In the genomic region with DNA sequence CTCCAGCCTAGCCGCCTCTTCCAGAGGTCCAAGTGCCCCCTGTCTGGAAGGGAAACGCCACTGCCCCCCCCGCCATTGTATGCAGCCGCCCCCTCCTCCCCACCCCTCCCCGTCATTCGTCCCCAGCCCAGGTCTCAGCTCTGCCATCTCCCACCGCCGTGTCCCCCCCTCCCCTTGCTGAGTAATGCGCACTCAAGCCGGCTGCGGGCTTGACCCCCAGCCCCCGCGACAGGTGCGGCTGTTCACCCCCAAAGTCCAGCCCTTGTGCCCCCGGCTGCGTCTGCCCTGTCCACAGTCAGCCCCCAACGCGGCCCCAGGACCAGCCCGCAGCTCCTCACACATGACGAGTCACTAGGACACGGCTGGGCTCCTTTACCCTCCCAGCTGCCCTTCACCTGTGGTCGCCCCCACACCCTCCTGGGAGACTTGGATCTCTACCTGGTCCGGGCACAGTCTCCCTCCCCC, we compare ENCODE assay signal across 8 cellular contexts. TPM values are rescaled to one million over a fixed set of nuclear protein-coding genes. Genes with fewer than 3 reads are reported as not detected.
DNase-seq lines count a peak whose midpoint lies in the region; ATAC-seq, FAIRE-seq and TF ChIP-seq lines count a peak whose summit lies in the region.

No MANE protein-coding gene starts in this region.

- no peak for FAIRE-seq in bronchial epithelial cell (lab: Jason Lieb, UNC)

- TF ChIP-seq CTCF in bronchial epithelial cell (IDR thresholded peaks at IDR 0.05; ENCODE audit: insufficient read depth, low read length, severe bottlenecking) (no peak), upper lobe of left lung (IDR thresholded peaks at IDR 0.05) (no peak)

- no peaks in the 10 kb centered on the region for H3K9me3 ChIP-seq in upper lobe of left lung

- H3K4me3 ChIP-seq in bronchial epithelial cell (ENCODE audit: low read depth, low read length) (peak overlapping the region; percentile 47), upper lobe of left lung (peak overlapping the region; percentile 49 to 71 (median 62))

- TF ChIP-seq EP300 in upper lobe of left lung (IDR thresholded peaks at IDR 0.05) = no peak

- peak; percentile 9 for DNase-seq in stimulated activated CD4-positive, alpha-beta T cell treated with anti-CD3 and anti-CD28 coated beads, Interleukin-12 subunit alpha, Interleukin-12 subunit beta, amount 100 ng/mL, for 4 hours
- DNase-seq in stimulated activated CD4-positive, alpha-beta T cell treated with anti-CD3 and anti-CD28 coated beads, Interleukin-2, amount 100 ng/mL, for 48 hours = no peak
- DNase-seq in bronchial epithelial cell (ENCODE audit: low read depth) (no peak), lung microvascular endothelial cell (ENCODE audit: low read depth in 2 of 2) (peak; percentile 19 to 56), upper lobe of left lung (peak in 1 of 2 donors; percentile 72)
- no peak for DNase-seq in activated effector memory CD4-positive, alpha-beta T cell treated with anti-CD3 and anti-CD28 coated beads, Interleukin-2, amount 50 U/mL, for 16 hours

- H3K27ac ChIP-seq in upper lobe of left lung = peak overlapping the region in 2 of 4 donors; percentile 26 to 29

- WGBS in upper lobe of left lung, 2 donors = 0 to 3% methylated on average over 5 to 21 of the region's 23 CpGs

- peaks cover 17% of the 10 kb centered on the region for H3K27me3 ChIP-seq in bronchial epithelial cell (ENCODE audit: control insufficient read depth, insufficient read depth, low read length)
- peaks cover 0 to 11% (median 9%) of the 10 kb centered on the region in 4 donors for H3K27me3 ChIP-seq in upper lobe of left lung

- H3K4me1 ChIP-seq in upper lobe of left lung = peaks cover 24 to 39% (median 26%) of the 10 kb centered on the region in 4 donors

- H3K36me3 ChIP-seq in bronchial epithelial cell (ENCODE audit: control insufficient read depth, insufficient read depth, low read length) (no peaks in the 10 kb centered on the region), upper lobe of left lung (no peaks in the 10 kb centered on the region)

- peak in 1 of 2 donors; percentile 31 for ATAC-seq in upper lobe of left lung (ENCODE audit: low FRiP score in 2 of 2)
- ATAC-seq in HG03108 (IDR thresholded peaks at IDR 0.05; ENCODE audit: unreplicated experiment) = no peak
- ATAC-seq in GM18520 (IDR thresholded peaks at IDR 0.05; ENCODE audit: unreplicated experiment) = no peak

- TF ChIP-seq POLR2A in upper lobe of left lung (IDR thresholded peaks at IDR 0.05) = no peak

RNA-seq across cellular contexts. Expression of gene GPRC5B, which starts 0.6 kb away (rescaled TPM):
- total RNA-seq in bronchial epithelial cell (under 0.01 TPM in 2 replicates), lung microvascular endothelial cell (26.6 and 110 TPM in 2 replicates), upper lobe of left lung (10 to 100 TPM in 1 of 6 donors, 1 to 10 TPM in 5; 3.6 to 21.5 (median 5.5) TPM)

Comparison
In these comparisons a context has a peak if more than half of its experiments do, and no peak if none do; other contexts are left out.
1. DNase-seq: peak in stimulated activated CD4-positive, alpha-beta T cell treated with anti-CD3 and anti-CD28 coated beads, Interleukin-12 subunit alpha, Interleukin-12 subunit beta, amount 100 ng/mL, for 4 hours (single experiment) and lung microvascular endothelial cell (2 of 2); none in stimulated activated CD4-positive, alpha-beta T cell treated with anti-CD3 and anti-CD28 coated beads, Interleukin-2, amount 100 ng/mL, for 48 hours (0 of 2), bronchial epithelial cell (single experiment) and activated effector memory CD4-positive, alpha-beta T cell treated with anti-CD3 and anti-CD28 coated beads, Interleukin-2, amount 50 U/mL, for 16 hours (single experiment).